In genomic region chr7:140242057-140243031, GRCh38 we compare ENCODE assay signal across 9 cellular contexts.
DNase-seq lines count a peak whose midpoint lies in the region; ATAC-seq and TF ChIP-seq lines count a peak whose summit lies in the region.
"Had no signal": no experiment of that assay in that cellular context is flagged by ENCODE, and none has a peak within 500 bp of the region (broad histone marks: within the 10 kb centered on the region; RNA-seq: fewer than 3 reads in every experiment).

No MANE protein-coding gene starts in this region.

- H4K20me1 ChIP-seq in BLaER1, result no peaks in the 10 kb centered on the region

- no peak for TF ChIP-seq CTCF in GM13976 (IDR thresholded peaks at IDR 0.05; ENCODE audit: borderline replicate concordance, control extremely low read depth, extremely low read depth, insufficient read depth, missing control alignments)

- H3K27ac ChIP-seq in BLaER1 (no peak overlapping the region), right cardiac atrium (ENCODE audit: low read length) (no peak overlapping the region)

- in situ Hi-C loops in ACHN (cut with HindIII; ENCODE audit: low pct_ligation_motif_present, low pct_unique_long_range_greater_than_20kb, low sequenced_read_pairs) (no loop called here), GM13976 (cut with MboI; ENCODE audit: low sequenced_read_pairs, unreplicated experiment) (no loop called here)

- H3K4me3 ChIP-seq in BLaER1, result no peak overlapping the region
- H3K4me3 ChIP-seq in right cardiac atrium (ENCODE audit: low read length), result no peak overlapping the region
- H3K4me3 ChIP-seq: gastrocnemius medialis had no signal

- 37% methylated on average over 4 of the region's 4 CpGs for WGBS in right cardiac atrium

- DNase-seq in NCI-H2171 (lab: John Stamatoyannopoulos, UW) (peak; percentile 50), right cardiac atrium (peak; percentile 25 to 62 (median 58)), NCI-H2107 treated with DMSO at 0.1 percent for 48 hours (lab: John Stamatoyannopoulos, UW; ENCODE audit: unreplicated experiment) (no peak), ACHN (no peak), GM13976 (ENCODE audit: low spot score) (no peak)

- ATAC-seq in GM19351 (IDR thresholded peaks at IDR 0.05; ENCODE audit: unreplicated experiment) (peak; percentile 65), right cardiac atrium (peak; percentile 60 to 71), HG02763 (IDR thresholded peaks at IDR 0.05; ENCODE audit: unreplicated experiment) (no peak)
- ATAC-seq: gastrocnemius medialis had no signal

- intact Hi-C loops in right cardiac atrium (cut with DNase I), result no loop called here

- H3K36me3 ChIP-seq in BLaER1, result no peaks in the 10 kb centered on the region
- H3K36me3 ChIP-seq: gastrocnemius medialis had no signal

- H3K4me1 ChIP-seq in BLaER1, result peaks cover 21% of the 10 kb centered on the region
- H3K4me1 ChIP-seq in right cardiac atrium (ENCODE audit: control insufficient read depth, insufficient read depth, low read length), result no peaks in the 10 kb centered on the region
- H3K4me1 ChIP-seq: gastrocnemius medialis had no signal

- H3K27me3 ChIP-seq in BLaER1 (no peaks in the 10 kb centered on the region), right cardiac atrium (ENCODE audit: control insufficient read depth, insufficient read depth) (no peaks in the 10 kb centered on the region)
- H3K27me3 ChIP-seq: gastrocnemius medialis had no signal

- H3K4me2 ChIP-seq in BLaER1, result peak overlapping the region; percentile 35

- H3K9me3 ChIP-seq in BLaER1 (no peaks in the 10 kb centered on the region), right cardiac atrium (ENCODE audit: control insufficient read depth, low read length) (no peaks in the 10 kb centered on the region)
- H3K9me3 ChIP-seq: gastrocnemius medialis had no signal

- H3K9ac ChIP-seq in BLaER1, result no peak overlapping the region

Comparison
In these comparisons a context has a peak if more than half of its experiments do, and no peak if none do; other contexts are left out.
1. DNase-seq: peak in NCI-H2171 (single experiment) and right cardiac atrium (3 of 3); none in NCI-H2107 treated with DMSO at 0.1 percent for 48 hours (single experiment), ACHN (single experiment) and GM13976 (single experiment).